36 cellular contexts compared by ENCODE assay signal in the genomic region with DNA sequence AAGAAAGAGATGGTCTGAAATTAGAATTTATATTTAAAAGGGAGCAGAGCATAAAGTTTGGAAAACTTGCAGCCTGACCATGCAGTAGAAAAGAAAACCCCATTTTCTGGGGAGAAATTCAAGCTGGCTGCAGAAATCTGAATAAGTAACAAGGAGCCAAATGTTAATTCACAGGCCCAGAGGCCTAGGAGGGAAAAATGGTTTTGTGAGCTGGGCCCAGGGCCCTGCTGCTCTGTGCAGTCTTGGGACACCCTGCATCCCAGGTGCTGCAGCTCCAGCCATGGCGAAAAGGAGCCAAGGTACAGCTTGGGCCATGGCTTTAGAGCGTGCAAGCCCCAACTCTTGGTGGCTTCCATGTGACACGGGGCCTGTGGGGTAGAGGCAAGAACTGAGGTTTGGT.
"Had no signal": no experiment of that assay in that cellular context is flagged by ENCODE, and none has a peak within 500 bp of the region (broad histone marks: within the 10 kb centered on the region; RNA-seq: fewer than 3 reads in every experiment).

No MANE protein-coding gene starts in this region.

- H3K4me3 Mint-ChIP-seq: activated B cell treated with CpG ODN at 0.5 μM for 24 hours; activated CD4-positive, alpha-beta memory T cell treated with anti-CD3 and anti-CD28 coated beads for 36 hours; activated CD4-positive, alpha-beta T cell treated with anti-CD3 and anti-CD28 coated beads, Interleukin-2, amount 10 ng/mL, durations not matched to agents 24 days and 14 days; activated CD8-positive, alpha-beta memory T cell treated with anti-CD3 and anti-CD28 coated beads, Interleukin-2, amount 10 ng/mL, durations not matched to agents 7 days and 5 days; activated CD8-positive, alpha-beta T cell treated with anti-CD3 and anti-CD28 coated beads for 36 hours; activated naive CD4-positive, alpha-beta T cell treated with anti-CD3 and anti-CD28 coated beads for 36 hours; activated naive CD8-positive, alpha-beta T cell treated with anti-CD3 and anti-CD28 coated beads for 36 hours; activated T-cell treated with anti-CD3 and anti-CD28 coated beads, Interleukin-2, amount 50 U/mL, for 24 hours; activated T-helper 17 cell treated with anti-CD3 and anti-CD28 coated beads, Interleukin-2, amount 50 U/mL, for 72 hours; T-helper 1 cell treated with Interleukin-12 subunit alpha and Interleukin-12 subunit beta and Interleukin-4 antibody, amounts not matched to agents 30 μg/mL and 1 μg/mL, for 36 hours; T-helper 2 cell treated with Interferon-gamma antibody and Interleukin-4, amounts not matched to agents 5 μg/mL and 100 μg/mL, for 36 hours had no signal

- FAIRE-seq: astrocyte, TTC549 had no signal

- DNase-seq: activated B cell treated with CpG ODN at 0.5 μM for 24 hours; activated CD4-positive, alpha-beta memory T cell treated with anti-CD3 and anti-CD28 coated beads for 36 hours; activated CD4-positive, alpha-beta T cell treated with anti-CD3 and anti-CD28 coated beads for 4 hours; activated CD4-positive, alpha-beta T cell treated with anti-CD3 and anti-CD28 coated beads, Interleukin-2, amount 10 ng/mL, durations not matched to agents 24 days and 14 days; activated CD4-positive, alpha-beta T cell treated with anti-CD3 and anti-CD28 coated beads, Interleukin-2, amount 50 U/mL, for 1 hour; activated CD4-positive, alpha-beta T cell treated with anti-CD3 and anti-CD28 coated beads, Interleukin-2, amount 50 U/mL, for 4 hours; activated CD4-positive, CD25-positive, alpha-beta regulatory T cell treated with anti-CD3 and anti-CD28 coated beads, Interleukin-2, amount 50 U/mL, for 72 hours; activated CD8-positive, alpha-beta memory T cell treated with anti-CD3 and anti-CD28 coated beads for 24 hours; activated CD8-positive, alpha-beta memory T cell treated with anti-CD3 and anti-CD28 coated beads, Interleukin-2, amount 10 ng/mL, durations not matched to agents 7 days and 5 days; activated CD8-positive, alpha-beta memory T cell treated with anti-CD3 and anti-CD28 coated beads, Interleukin-2, amount 50 U/mL, for 48 hours; activated CD8-positive, alpha-beta T cell treated with anti-CD3 and anti-CD28 coated beads for 36 hours; activated effector memory CD4-positive, alpha-beta T cell treated with anti-CD3 and anti-CD28 coated beads, Interleukin-2, amount 50 U/mL, for 16 hours; activated gamma-delta T cell treated with Interleukin-2 at 50 U/mL for 16 hours; activated naive CD4-positive, alpha-beta T cell; activated naive CD4-positive, alpha-beta T cell treated with anti-CD3 and anti-CD28 coated beads for 36 hours; activated naive CD4-positive, alpha-beta T cell treated with anti-CD3 and anti-CD28 coated beads, Interleukin-2, amount 50 U/mL, for 16 hours; activated naive CD8-positive, alpha-beta T cell treated with anti-CD3 and anti-CD28 coated beads for 36 hours; activated T-cell treated with anti-CD3 and anti-CD28 coated beads, Interleukin-2, amount 50 U/mL, for 24 hours; activated T-cell treated with anti-CD3 and anti-CD28 coated beads, Interleukin-2, amount 50 U/mL, for 48 hours; adrenal gland; amniotic stem cell; aorta; body of pancreas; brain microvascular endothelial cell; central memory CD4-positive, alpha-beta T cell; T-helper 1 cell; T-helper 2 cell; T-helper 9 cell had no signal

- H3K9me3 ChIP-seq: adrenal gland, body of pancreas had no signal

- H3K4me1 Mint-ChIP-seq: activated B cell treated with CpG ODN at 0.5 μM for 24 hours; activated T-helper 17 cell treated with anti-CD3 and anti-CD28 coated beads, Interleukin-2, amount 50 U/mL, for 72 hours had no signal

- ATAC-seq: activated CD8-positive, alpha-beta memory T cell treated with anti-CD3 and anti-CD28 coated beads, Interleukin-2, amount 10 ng/mL, durations not matched to agents 7 days and 5 days; activated CD8-positive, alpha-beta T cell treated with anti-CD3 and anti-CD28 coated beads for 36 hours; activated naive CD4-positive, alpha-beta T cell treated with anti-CD3 and anti-CD28 coated beads, Interleukin-2, amount 50 U/mL, for 72 hours; activated T-helper 17 cell treated with anti-CD3 and anti-CD28 coated beads, Interleukin-2, amount 50 U/mL, for 72 hours; body of pancreas had no signal

- H3K27me3 Mint-ChIP-seq: activated B cell treated with CpG ODN at 0.5 μM for 24 hours; activated CD4-positive, alpha-beta memory T cell treated with anti-CD3 and anti-CD28 coated beads for 36 hours; activated CD4-positive, alpha-beta T cell treated with anti-CD3 and anti-CD28 coated beads, Interleukin-2, amount 10 ng/mL, durations not matched to agents 24 days and 14 days; activated CD8-positive, alpha-beta memory T cell treated with anti-CD3 and anti-CD28 coated beads, Interleukin-2, amount 10 ng/mL, durations not matched to agents 7 days and 5 days; activated CD8-positive, alpha-beta T cell treated with anti-CD3 and anti-CD28 coated beads for 36 hours; activated naive CD8-positive, alpha-beta T cell treated with anti-CD3 and anti-CD28 coated beads for 36 hours; activated T-cell treated with anti-CD3 and anti-CD28 coated beads, Interleukin-2, amount 50 U/mL, for 24 hours; activated T-helper 17 cell treated with anti-CD3 and anti-CD28 coated beads, Interleukin-2, amount 50 U/mL, for 72 hours had no signal

- H3K27ac ChIP-seq: adrenal gland, body of pancreas, brain microvascular endothelial cell, breast epithelium, VCaP had no signal

- H3K27me3 ChIP-seq: adrenal gland, body of pancreas, brain microvascular endothelial cell, breast epithelium had no signal

- H3K4me3 ChIP-seq: adrenal gland, body of pancreas, breast epithelium had no signal

- H3K4me1 ChIP-seq: adrenal gland, breast epithelium had no signal

- H3K27ac Mint-ChIP-seq: activated CD4-positive, alpha-beta memory T cell treated with anti-CD3 and anti-CD28 coated beads for 36 hours; activated CD4-positive, alpha-beta T cell treated with anti-CD3 and anti-CD28 coated beads, Interleukin-2, amount 10 ng/mL, durations not matched to agents 24 days and 14 days; activated CD8-positive, alpha-beta memory T cell treated with anti-CD3 and anti-CD28 coated beads, Interleukin-2, amount 10 ng/mL, durations not matched to agents 7 days and 5 days; activated naive CD4-positive, alpha-beta T cell treated with anti-CD3 and anti-CD28 coated beads for 36 hours; activated naive CD4-positive, alpha-beta T cell treated with anti-CD3 and anti-CD28 coated beads, Interleukin-2, amount 50 U/mL, for 72 hours; activated naive CD8-positive, alpha-beta T cell treated with anti-CD3 and anti-CD28 coated beads for 36 hours; activated T-helper 17 cell treated with anti-CD3 and anti-CD28 coated beads, Interleukin-2, amount 50 U/mL, for 72 hours; T-helper 1 cell treated with Interleukin-12 subunit alpha and Interleukin-12 subunit beta and Interleukin-4 antibody, amounts not matched to agents 30 μg/mL and 1 μg/mL, for 36 hours; T-helper 2 cell treated with Interferon-gamma antibody and Interleukin-4, amounts not matched to agents 5 μg/mL and 100 μg/mL, for 36 hours had no signal
